20 cellular contexts compared by ENCODE assay signal in the genomic region with DNA sequence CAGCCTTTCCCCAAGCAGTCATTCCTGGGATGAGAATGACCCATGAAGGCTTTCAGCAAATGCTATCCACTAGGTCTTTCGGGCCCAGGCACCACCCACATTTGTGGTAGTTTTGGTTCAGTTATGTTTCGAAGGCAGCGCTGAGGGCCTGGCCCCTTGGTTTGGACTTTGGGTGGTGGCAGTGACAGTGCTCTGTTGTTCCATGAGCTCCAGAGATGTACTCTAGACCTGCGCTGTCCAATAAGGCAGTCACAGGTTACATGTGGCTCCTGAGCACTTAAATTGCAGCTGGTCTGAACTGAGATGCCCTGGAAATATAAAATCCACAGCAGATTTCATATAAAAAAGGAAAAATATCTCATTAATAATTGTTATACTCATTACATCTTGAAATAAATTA.
"Had no signal": no experiment of that assay in that cellular context is flagged by ENCODE, and none has a peak within 500 bp of the region (broad histone marks: within the 10 kb centered on the region; RNA-seq: fewer than 3 reads in every experiment).

No MANE protein-coding gene starts in this region.

- H3K27ac ChIP-seq: neural progenitor cell, ovary, parathyroid adenoma, psoas muscle, skin epidermis, spleen, suprapubic skin, testis, tibial artery, transverse colon, upper lobe of left lung, vagina had no signal

- H3K27ac Mint-ChIP-seq: natural killer cell; nephron; neural progenitor cell; progenitor cell of endocrine pancreas; stimulated activated memory B cell treated with anti-CD40 and anti-IgM and Interleukin-4, amounts not matched to agents 10 μg/mL and 1 μg/mL and 100 μg/mL, for 72 hours had no signal

- H3K9me3 ChIP-seq: ovary, psoas muscle, spleen, suprapubic skin, testis, tibial artery, transverse colon, upper lobe of left lung, vagina had no signal

- H3K9me3 Mint-ChIP-seq: natural killer cell; nephron; stimulated activated memory B cell treated with anti-CD40 and anti-IgM and Interleukin-4, amounts not matched to agents 10 μg/mL and 1 μg/mL and 100 μg/mL, for 72 hours; stimulated activated naive CD8-positive, alpha-beta T cell treated with anti-CD3 and anti-CD28 coated beads, Interleukin-15, amount 100 ng/mL, for 72 hours had no signal

- H3K4me3 Mint-ChIP-seq: natural killer cell; nephron; neural progenitor cell; stimulated activated memory B cell treated with anti-CD40 and anti-IgM and Interleukin-4, amounts not matched to agents 10 μg/mL and 1 μg/mL and 100 μg/mL, for 72 hours had no signal

- H3K4me2 ChIP-seq: neural progenitor cell had no signal

- H3K4me3 ChIP-seq: neural progenitor cell, ovary, psoas muscle, skin epidermis, smooth muscle cell, spleen, suprapubic skin, testis, tibial artery, transverse colon, upper lobe of left lung, vagina had no signal

- H3K36me3 Mint-ChIP-seq: natural killer cell; neural progenitor cell; stimulated activated memory B cell treated with anti-CD40 and anti-IgM and Interleukin-4, amounts not matched to agents 10 μg/mL and 1 μg/mL and 100 μg/mL, for 72 hours had no signal

- H2AFZ ChIP-seq: neural progenitor cell, parathyroid adenoma had no signal

- H3K36me3 ChIP-seq: neural progenitor cell, ovary, spleen, suprapubic skin, tibial artery, transverse colon, upper lobe of left lung, vagina had no signal

- H3K27me3 ChIP-seq: neural progenitor cell, ovary, testis, vagina had no signal

- H3K9ac ChIP-seq: neural progenitor cell, parathyroid adenoma had no signal

- H3K79me2 ChIP-seq: parathyroid adenoma had no signal

- H3K4me1 ChIP-seq: neural progenitor cell had no signal

- DNase-seq: natural killer cell; occipital lobe; spleen; stimulated activated CD4-positive, alpha-beta T cell treated with anti-CD3 and anti-CD28 coated beads, Interleukin-1b, Interleukin-23, amount 100 ng/mL, for 48 hours had no signal
